In genomic region chrX:150575415-150575814, GRCh38 we compare ENCODE assay signal across 7 cellular contexts. TPM values are rescaled to one million over a fixed set of nuclear protein-coding genes. Genes with fewer than 3 reads are reported as not detected.
DNase-seq lines count a peak whose midpoint lies in the region; ATAC-seq and TF ChIP-seq lines count a peak whose summit lies in the region.

No MANE protein-coding gene starts in this region.

- peak overlapping the region; percentile 93 for H3K27ac Mint-ChIP-seq in activated CD4-positive, alpha-beta memory T cell treated with anti-CD3 and anti-CD28 coated beads, Interleukin-2, amount 10 ng/mL, durations not matched to agents 7 days and 5 days
- peak overlapping the region in 1 of 3 experiments; percentile 60; a peak in 1 of 7 replicates for H3K27ac Mint-ChIP-seq in H9

- H3K9ac ChIP-seq in HUES64 (ENCODE audit: low read depth, low read length), result no peak overlapping the region
- no peak overlapping the region for H3K9ac ChIP-seq in H9 (ENCODE audit: extremely low read depth, insufficient read length, low read length)

- no peaks in the 10 kb centered on the region for H3K36me3 ChIP-seq in HUES64 (ENCODE audit: insufficient read depth, low read length)

- peaks cover 3% of the 10 kb centered on the region; the same call in 1 of the 2 replicates for H3K79me2 ChIP-seq in H9 (ENCODE audit: insufficient read depth, low read length)

- no peak overlapping the region for H3K56ac ChIP-seq in H9 (ENCODE audit: insufficient read length, low read depth, low read length)

- no peaks in the 10 kb centered on the region for H4K20me1 ChIP-seq in H9 (ENCODE audit: control insufficient read depth, insufficient read depth, insufficient read length)

- no peak overlapping the region for H2BK120ac ChIP-seq in H9 (ENCODE audit: low read depth, low read length, poor library complexity, severe bottlenecking)

- H3K4me3 ChIP-seq in HUES64 (ENCODE audit: low read length) (no peak overlapping the region), fibroblast of pulmonary artery (replicated peaks; ENCODE audit: low read depth, low read length) (no peak overlapping the region)

- 71% methylated on average over 4 of the region's 5 CpGs for WGBS in HUES64
- no CpG with 5 or more reads among the region's 5 CpGs for WGBS in H9 (ENCODE audit: extremely low coverage, insufficient read length, low lambda C conversion rate)

- H2AFZ ChIP-seq in H9 (ENCODE audit: low read length), result no peak overlapping the region

- H4K5ac ChIP-seq in H9 (ENCODE audit: insufficient read length, low read depth, low read length), result no peak overlapping the region

- no peak overlapping the region for H2BK20ac ChIP-seq in H9 (ENCODE audit: low read depth, low read length, poor library complexity, severe bottlenecking)

- H2BK5ac ChIP-seq in H9 (ENCODE audit: insufficient read length, low read length), result no peak overlapping the region

- no peak overlapping the region for H2BK12ac ChIP-seq in H9 (ENCODE audit: insufficient read length, low read depth, low read length)

- peak overlapping the region; percentile 85 for H3K4me3 Mint-ChIP-seq in activated CD4-positive, alpha-beta memory T cell treated with anti-CD3 and anti-CD28 coated beads, Interleukin-2, amount 10 ng/mL, durations not matched to agents 7 days and 5 days
- H3K4me3 Mint-ChIP-seq in H9, result peak overlapping the region in 1 of 2 experiments; percentile 27; a peak in 1 of 5 replicates

- no peak for TF ChIP-seq CTCF in fibroblast of pulmonary artery (IDR thresholded peaks at IDR 0.05; ENCODE audit: low read length, missing control alignments)
- no peak for TF ChIP-seq CTCF in H9 (conservative IDR thresholded peaks at IDR 0.05)

- peaks cover 2% of the 10 kb centered on the region for H3K23me2 ChIP-seq in H9 (ENCODE audit: insufficient read length, low read depth, low read length, poor library complexity, severe bottlenecking)

- POLR2A ChIA-PET in activated CD4-positive, alpha-beta memory T cell treated with anti-CD3 and anti-CD28 coated beads, Interleukin-2, amount 10 ng/mL, durations not matched to agents 7 days and 5 days (lab: Charles Lee), result interaction anchor here (0.8 to 1.8 kb wide), 6 partner anchors 12 to 637 kb away, joined by 3 to 8 read pairs (median 4); partner anchors contain the start of gene EOLA2

- H3K23ac ChIP-seq in H9 (ENCODE audit: insufficient read length, low read depth, low read length), result no peak overlapping the region

- no peak overlapping the region for H2AK5ac ChIP-seq in H9 (ENCODE audit: insufficient read length, low read length)

- no peak overlapping the region; the same call in 1 of the 2 replicates for H3K14ac ChIP-seq in H9 (ENCODE audit: insufficient read depth, low read length)

- H3K27me3 ChIP-seq in HUES64 (ENCODE audit: insufficient read depth, low read length) (no peaks in the 10 kb centered on the region), H9 (ENCODE audit: insufficient read depth, low read length) (no peaks in the 10 kb centered on the region)

- DNase-seq in activated CD4-positive, alpha-beta memory T cell treated with anti-CD3 and anti-CD28 coated beads, Interleukin-2, amount 10 ng/mL, durations not matched to agents 7 days and 5 days, result peak; percentile 39
- DNase-seq in fibroblast of pulmonary artery (ENCODE audit: low read depth), result peak; percentile 33
- peak; percentile 61 for DNase-seq in stimulated activated naive CD4-positive, alpha-beta T cell treated with Interleukin-2 at 50 U/mL for 16 hours (lab: John Stamatoyannopoulos, UW)
- DNase-seq in posterior cingulate gyrus, result no peak
- no peak for DNase-seq in H9

- no peak overlapping the region for H3K4ac ChIP-seq in H9 (ENCODE audit: low read depth, low read length)

- intact Hi-C loops in posterior cingulate gyrus (cut with DNase I), result no loop called here

- H3K27me3 Mint-ChIP-seq in activated CD4-positive, alpha-beta memory T cell treated with anti-CD3 and anti-CD28 coated beads, Interleukin-2, amount 10 ng/mL, durations not matched to agents 7 days and 5 days, result no peaks in the 10 kb centered on the region
- no peaks in the 10 kb centered on the region for H3K27me3 Mint-ChIP-seq in H9 (ENCODE audit: low read depth)

- no peak overlapping the region for H2BK15ac ChIP-seq in H9 (ENCODE audit: low read depth, low read length)

- H3K79me1 ChIP-seq in H9 (ENCODE audit: insufficient read depth, low read depth, low read length, poor library complexity, severe bottlenecking), result no peaks in the 10 kb centered on the region

- CTCF ChIA-PET in activated CD4-positive, alpha-beta memory T cell treated with anti-CD3 and anti-CD28 coated beads, Interleukin-2, amount 10 ng/mL, durations not matched to agents 7 days and 5 days (lab: Charles Lee), result no interaction called here

- no peak overlapping the region for H3T11ph ChIP-seq in H9 (ENCODE audit: low read length)

- no peak overlapping the region for H4K8ac ChIP-seq in H9 (replicated peaks; ENCODE audit: insufficient read length, low read depth, low read length)

- no peak overlapping the region for H3K18ac ChIP-seq in H9 (ENCODE audit: insufficient read length, low read depth, low read length)

- H3K9me3 ChIP-seq in HUES64 (ENCODE audit: insufficient read depth, low read depth, low read length) (no peaks in the 10 kb centered on the region), H9 (ENCODE audit: control insufficient read depth, low read depth, low read length) (peaks cover 6% of the 10 kb centered on the region)

- H4K91ac ChIP-seq in H9 (ENCODE audit: insufficient read length, low read depth, low read length), result no peak overlapping the region

- peak overlapping the region; percentile 49; the same call in 1 of the 2 replicates for H3K27ac ChIP-seq in HUES64 (ENCODE audit: low read depth, low read length)
- H3K27ac ChIP-seq in H9 (ENCODE audit: insufficient read length, low read depth, low read length), result no peak overlapping the region

- H3K4me1 Mint-ChIP-seq in activated CD4-positive, alpha-beta memory T cell treated with anti-CD3 and anti-CD28 coated beads, Interleukin-2, amount 10 ng/mL, durations not matched to agents 7 days and 5 days, result peaks cover 84% of the 10 kb centered on the region
- H3K4me1 Mint-ChIP-seq in H9, result peaks cover 44 to 52% of the 10 kb centered on the region in 2 experiments

- no peaks in the 10 kb centered on the region for H3K9me3 Mint-ChIP-seq in activated CD4-positive, alpha-beta memory T cell treated with anti-CD3 and anti-CD28 coated beads, Interleukin-2, amount 10 ng/mL, durations not matched to agents 7 days and 5 days
- H3K9me3 Mint-ChIP-seq in H9, result peaks cover 69 to 79% of the 10 kb centered on the region in 2 experiments

- ATAC-seq in HG02623 (IDR thresholded peaks at IDR 0.05; ENCODE audit: unreplicated experiment), result no peak

- no peak overlapping the region for H3K4me2 ChIP-seq in H9 (ENCODE audit: insufficient read depth, insufficient read length, low read length)

- H3K36me3 Mint-ChIP-seq in activated CD4-positive, alpha-beta memory T cell treated with anti-CD3 and anti-CD28 coated beads, Interleukin-2, amount 10 ng/mL, durations not matched to agents 7 days and 5 days (ENCODE audit: low read depth), result peaks cover 12% of the 10 kb centered on the region
- peaks cover 7 to 10% (median 8%) of the 10 kb centered on the region in 3 experiments for H3K36me3 Mint-ChIP-seq in H9 (ENCODE audit: insufficient read depth in 1 of 3, low read depth in 3 of 3)

- peaks cover 49% of the 10 kb centered on the region for H3K4me1 ChIP-seq in HUES64 (ENCODE audit: insufficient read depth, low read length)
- peaks cover 5% of the 10 kb centered on the region; the same call in 1 of the 2 replicates for H3K4me1 ChIP-seq in H9 (ENCODE audit: insufficient read depth, low read length)

RNA-seq across cellular contexts. Expression of gene MTM1, which starts 7.0 kb away (rescaled TPM):
- polyA plus RNA-seq in HUES64 (2013, experiment 1 of 2), result 6.5 TPM
- polyA plus RNA-seq in HUES64 (2013, experiment 2 of 2), result 7.1 TPM
- total RNA-seq in activated CD4-positive, alpha-beta memory T cell treated with anti-CD3 and anti-CD28 coated beads, Interleukin-2, amount 10 ng/mL, durations not matched to agents 7 days and 5 days, result 10 to 100 TPM; 36.3 to 36.5 TPM
- total RNA-seq in H9 (2021), result 4.8 and 6.4 TPM in 2 replicates

Comparison
In these comparisons a context has a peak if more than half of its experiments do, and no peak if none do; other contexts are left out.
1. DNase-seq: peak in activated CD4-positive, alpha-beta memory T cell treated with anti-CD3 and anti-CD28 coated beads, Interleukin-2, amount 10 ng/mL, durations not matched to agents 7 days and 5 days (single experiment), fibroblast of pulmonary artery (single experiment) and stimulated activated naive CD4-positive, alpha-beta T cell treated with Interleukin-2 at 50 U/mL for 16 hours (single experiment); none in posterior cingulate gyrus (0 of 10) and H9 (single experiment).